In the genomic region with DNA sequence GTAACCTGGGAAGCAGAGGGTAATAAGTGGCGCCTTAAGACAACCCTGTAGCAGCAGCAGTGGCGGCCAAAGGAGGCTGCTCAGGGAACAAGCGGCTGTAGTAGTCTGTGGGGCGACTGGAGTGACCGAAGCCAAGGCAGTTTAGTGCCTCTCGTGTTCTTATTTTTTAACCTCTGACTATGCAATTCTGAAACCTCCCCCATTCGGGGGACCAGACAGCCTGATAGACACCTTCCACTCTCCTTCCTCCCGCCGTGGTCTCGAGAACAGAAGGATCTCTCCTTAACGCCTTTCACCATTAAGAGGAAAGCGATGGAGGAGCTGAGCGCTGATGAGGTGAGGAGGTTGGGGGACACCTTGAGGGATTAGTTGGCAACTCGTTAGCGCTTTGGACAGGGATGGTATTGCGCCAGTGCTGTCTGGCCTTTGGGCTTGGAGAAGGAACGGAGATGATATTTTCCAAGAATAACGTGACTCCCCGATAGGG, we compare ENCODE assay signal across 8 cellular contexts. TPM values are rescaled to one million over a fixed set of nuclear protein-coding genes. Genes with fewer than 3 reads are reported as not detected.
DNase-seq lines count a peak whose midpoint lies in the region; ATAC-seq and TF ChIP-seq lines count a peak whose summit lies in the region.

No MANE protein-coding gene starts in this region.

- H3K27me3 ChIP-seq in AG04450 (ENCODE audit: control insufficient read depth, insufficient read depth, low read length) (no peaks in the 10 kb centered on the region), NT2/D1 (ENCODE audit: insufficient read depth, insufficient read length) (no peaks in the 10 kb centered on the region), liver (ENCODE audit: control insufficient read depth in 4 of 4, insufficient read depth in 4 of 4, low read length in 3 of 4) (no peaks in the 10 kb centered on the region), stomach (no peaks in the 10 kb centered on the region)

- no peak for TF ChIP-seq RAD21 in liver (IDR thresholded peaks at IDR 0.05)

- ATAC-seq in HG02981 (IDR thresholded peaks at IDR 0.05; ENCODE audit: unreplicated experiment), result peak; percentile 2

- H3K4me3 ChIP-seq in AG04450 (ENCODE audit: low read depth, low read length) (peak overlapping the region; percentile 93), NT2/D1 (ENCODE audit: insufficient read length, low read depth) (peak overlapping the region; percentile 94), liver (ENCODE audit: low read depth in 1 of 3, low read length in 3 of 3) (peak overlapping the region; percentile 77 to 95 (median 95)), stomach (peak overlapping the region; percentile 84 to 94 (median 86))

- peaks cover 20% of the 10 kb centered on the region for H3K36me3 ChIP-seq in NT2/D1 (ENCODE audit: insufficient read depth, insufficient read length, low read length)
- H3K36me3 ChIP-seq in liver (ENCODE audit: control insufficient read depth in 4 of 4, insufficient read depth in 3 of 4, low read depth in 1 of 4, low read length in 3 of 4), result peaks cover 0 to 2% (median under 1%) of the 10 kb centered on the region in 4 donors
- H3K36me3 ChIP-seq in stomach, result peaks cover 10 to 22% (median 19%) of the 10 kb centered on the region in 4 donors

- TF ChIP-seq CTCF in AG04450 (IDR thresholded peaks at IDR 0.05; ENCODE audit: low read depth, low read length), result no peak
- no peak for TF ChIP-seq CTCF in GM10266 (IDR thresholded peaks at IDR 0.05; ENCODE audit: control insufficient read depth, insufficient read depth, low read depth, missing control alignments)
- no peak for TF ChIP-seq CTCF in liver (IDR thresholded peaks at IDR 0.05; ENCODE audit: low read depth, low read length, missing input control)
- no peak for TF ChIP-seq CTCF in stomach (IDR thresholded peaks at IDR 0.05)

- no peak for TF ChIP-seq EP300 in stomach (IDR thresholded peaks at IDR 0.05)

- TF ChIP-seq POLR2A in stomach (IDR thresholded peaks at IDR 0.05), result no peak

- POLR2A ChIA-PET in AG04450 (lab: Yijun Ruan, JAX), result interaction anchor here (0.6 to 2.0 kb wide), 5 partner anchors 12 to 177 kb away, joined by 4 to 9 read pairs (median 6); a partner anchor contains a TSS

- DNase-seq in AG04450 (ENCODE audit: low read depth, low spot score), result no peak
- DNase-seq in GM10266 (ENCODE audit: extremely low spot score), result peak; percentile 25
- DNase-seq in NT2/D1 (ENCODE audit: low read depth, low spot score), result peak; percentile 30
- DNase-seq in caudate nucleus (lab: John Stamatoyannopoulos, UW), result peak in 13 of 61 donors; percentile 29 to 60 (median 46)
- DNase-seq in stomach, result no peak
- DNase-seq in effector CD4-positive, alpha-beta T cell, result no peak

- intact Hi-C loops in stomach (cut with DNase I; ENCODE audit: low total_unique reads), result loop anchor here (10.0 kb wide), 2 partner anchors 89 to 159 kb away; a partner anchor contains a TSS

- H3K9ac ChIP-seq in NT2/D1 (ENCODE audit: insufficient read length, low read depth) (peak overlapping the region; percentile 97), liver (ENCODE audit: low read depth in 1 of 2, low read length in 2 of 2) (peak overlapping the region; percentile 26 to 77)

- CTCF ChIA-PET in AG04450 (lab: Charles Lee), result interaction anchor here (0.6 to 1.6 kb wide), 2 partner anchors 90 to 96 kb away, joined by 6 to 8 read pairs; a partner anchor contains a TSS

- no peaks in the 10 kb centered on the region for H3K4me1 ChIP-seq in NT2/D1 (ENCODE audit: insufficient read depth, insufficient read length)
- H3K4me1 ChIP-seq in liver (ENCODE audit: control insufficient read depth in 4 of 4, insufficient read depth in 4 of 4, low read length in 3 of 4), result peaks cover 3 to 21% (median 16%) of the 10 kb centered on the region in 4 donors
- peaks cover 12 to 55% (median 30%) of the 10 kb centered on the region in 4 donors for H3K4me1 ChIP-seq in stomach

- H3K9me3 ChIP-seq in AG04450 (ENCODE audit: control insufficient read depth, insufficient read depth, low read length), result no peaks in the 10 kb centered on the region; the same call in 1 of the 2 replicates
- no peaks in the 10 kb centered on the region for H3K9me3 ChIP-seq in NT2/D1 (ENCODE audit: insufficient read depth, low read length)
- no peaks in the 10 kb centered on the region for H3K9me3 ChIP-seq in liver (ENCODE audit: control insufficient read depth in 4 of 4, low read length in 3 of 4)
- H3K9me3 ChIP-seq in stomach, result no peaks in the 10 kb centered on the region

- under 1% methylated on average over 19 of the region's 19 CpGs for WGBS in liver
- WGBS in stomach, 5 donors, result 0 to 2% (median 0%) methylated on average over 19 of the region's 19 CpGs

- H3K27ac ChIP-seq in AG04450 (ENCODE audit: low read depth, low read length) (peak overlapping the region; percentile 91), caudate nucleus (ENCODE audit: low read depth, low read length) (peak overlapping the region; percentile 97), liver (ENCODE audit: low read depth in 1 of 2, low read length in 2 of 2) (peak overlapping the region; percentile 84 to 90), stomach (peak overlapping the region; percentile 91 to 97 (median 94))

TF ChIP-seq in liver, 16 proteins besides CTCF, POLR2A, EP300 and RAD21:
- TF ChIP-seq RXRA (IDR thresholded peaks at IDR 0.05) (no peak), TAF1 (conservative IDR thresholded peaks at IDR 0.05) (no peak), FOXA1 (IDR thresholded peaks at IDR 0.05) (no peak), JUND (IDR thresholded peaks at IDR 0.05) (no peak), FOXA2 (IDR thresholded peaks at IDR 0.05) (no peak)
- TF ChIP-seq, protein P1, sequence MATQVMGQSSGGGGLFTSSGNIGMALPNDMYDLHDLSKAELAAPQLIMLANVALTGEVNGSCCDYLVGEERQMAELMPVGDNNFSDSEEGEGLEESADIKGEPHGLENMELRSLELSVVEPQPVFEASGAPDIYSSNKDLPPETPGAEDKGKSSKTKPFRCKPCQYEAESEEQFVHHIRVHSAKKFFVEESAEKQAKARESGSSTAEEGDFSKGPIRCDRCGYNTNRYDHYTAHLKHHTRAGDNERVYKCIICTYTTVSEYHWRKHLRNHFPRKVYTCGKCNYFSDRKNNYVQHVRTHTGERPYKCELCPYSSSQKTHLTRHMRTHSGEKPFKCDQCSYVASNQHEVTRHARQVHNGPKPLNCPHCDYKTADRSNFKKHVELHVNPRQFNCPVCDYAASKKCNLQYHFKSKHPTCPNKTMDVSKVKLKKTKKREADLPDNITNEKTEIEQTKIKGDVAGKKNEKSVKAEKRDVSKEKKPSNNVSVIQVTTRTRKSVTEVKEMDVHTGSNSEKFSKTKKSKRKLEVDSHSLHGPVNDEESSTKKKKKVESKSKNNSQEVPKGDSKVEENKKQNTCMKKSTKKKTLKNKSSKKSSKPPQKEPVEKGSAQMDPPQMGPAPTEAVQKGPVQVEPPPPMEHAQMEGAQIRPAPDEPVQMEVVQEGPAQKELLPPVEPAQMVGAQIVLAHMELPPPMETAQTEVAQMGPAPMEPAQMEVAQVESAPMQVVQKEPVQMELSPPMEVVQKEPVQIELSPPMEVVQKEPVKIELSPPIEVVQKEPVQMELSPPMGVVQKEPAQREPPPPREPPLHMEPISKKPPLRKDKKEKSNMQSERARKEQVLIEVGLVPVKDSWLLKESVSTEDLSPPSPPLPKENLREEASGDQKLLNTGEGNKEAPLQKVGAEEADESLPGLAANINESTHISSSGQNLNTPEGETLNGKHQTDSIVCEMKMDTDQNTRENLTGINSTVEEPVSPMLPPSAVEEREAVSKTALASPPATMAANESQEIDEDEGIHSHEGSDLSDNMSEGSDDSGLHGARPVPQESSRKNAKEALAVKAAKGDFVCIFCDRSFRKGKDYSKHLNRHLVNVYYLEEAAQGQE (IDR thresholded peaks at IDR 0.05), result no peak
- TF ChIP-seq, protein P2, sequence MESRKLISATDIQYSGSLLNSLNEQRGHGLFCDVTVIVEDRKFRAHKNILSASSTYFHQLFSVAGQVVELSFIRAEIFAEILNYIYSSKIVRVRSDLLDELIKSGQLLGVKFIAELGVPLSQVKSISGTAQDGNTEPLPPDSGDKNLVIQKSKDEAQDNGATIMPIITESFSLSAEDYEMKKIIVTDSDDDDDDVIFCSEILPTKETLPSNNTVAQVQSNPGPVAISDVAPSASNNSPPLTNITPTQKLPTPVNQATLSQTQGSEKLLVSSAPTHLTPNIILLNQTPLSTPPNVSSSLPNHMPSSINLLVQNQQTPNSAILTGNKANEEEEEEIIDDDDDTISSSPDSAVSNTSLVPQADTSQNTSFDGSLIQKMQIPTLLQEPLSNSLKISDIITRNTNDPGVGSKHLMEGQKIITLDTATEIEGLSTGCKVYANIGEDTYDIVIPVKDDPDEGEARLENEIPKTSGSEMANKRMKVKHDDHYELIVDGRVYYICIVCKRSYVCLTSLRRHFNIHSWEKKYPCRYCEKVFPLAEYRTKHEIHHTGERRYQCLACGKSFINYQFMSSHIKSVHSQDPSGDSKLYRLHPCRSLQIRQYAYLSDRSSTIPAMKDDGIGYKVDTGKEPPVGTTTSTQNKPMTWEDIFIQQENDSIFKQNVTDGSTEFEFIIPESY (IDR thresholded peaks at IDR 0.05), result no peak

RNA-seq across cellular contexts. Expression of a gene that starts 0.6 kb away (rescaled TPM):
- polyA plus RNA-seq in AG04450 (2011; rRNA removed) (28.1 and 31.1 TPM in 2 replicates), liver (10 to 100 TPM in 1 of 2 donors, 1 to 10 TPM in 1; 7.5 to 12.0 TPM), stomach (10 to 100 TPM; 13.3 to 17.1 (median 15.6) TPM)
- polyA minus RNA-seq in AG04450 (2011; rRNA and poly(A)+ RNA removed), result 42.3 and 47.0 TPM in 2 replicates
- total RNA-seq in liver (10 to 100 TPM; 21.1 to 25.5 TPM), stomach (10 to 100 TPM; 37.1 to 82.9 (median 42.6) TPM)

RNA-seq across cellular contexts. Expression of a gene that starts 36.4 kb away (rescaled TPM):
- polyA plus RNA-seq in AG04450 (2011; rRNA removed) (0.20 and 0.22 TPM in 2 replicates), liver (10 to 100 TPM in 1 of 2 donors, 1 to 10 TPM in 1; 7.5 to 11.8 TPM), stomach (10 to 100 TPM; 16.1 to 24.8 (median 18.8) TPM)
- not detected in 2 replicates for polyA minus RNA-seq in AG04450 (2011; rRNA and poly(A)+ RNA removed)
- total RNA-seq in liver (1 to 10 TPM; 1.2 to 2.2 TPM), stomach (1 to 10 TPM in 2 of 5 donors, not detected in 3; 3.5 to 6.2 TPM)

Comparison
In these comparisons a context has a peak if more than half of its experiments do, and no peak if none do; other contexts are left out.
1. DNase-seq: peak in GM10266 (single experiment) and NT2/D1 (single experiment); none in AG04450 (single experiment), stomach (single experiment) and effector CD4-positive, alpha-beta T cell (single experiment).
2. Peak in every context shown above with its lines, with median percentiles within 50 percentile points of each other: H3K27ac ChIP-seq and H3K4me3 ChIP-seq.